Comparison of ENCODE assay signal across 27 cellular contexts in genomic region chr14:94597788-94598187, GRCh38. TPM values are rescaled to one million over a fixed set of nuclear protein-coding genes. Genes with fewer than 3 reads are reported as not detected.
DNase-seq lines count a peak whose midpoint lies in the region; TF ChIP-seq lines count a peak whose summit lies in the region.
"Had no signal": no experiment of that assay in that cellular context is flagged by ENCODE, and none has a peak within 500 bp of the region (broad histone marks: within the 10 kb centered on the region; RNA-seq: fewer than 3 reads in every experiment).

No MANE protein-coding gene starts in this region.

- TF ChIP-seq CTCF in MCF 10A (IDR thresholded peaks at IDR 0.05; ENCODE audit: unreplicated experiment) (no peak), hepatocyte (IDR thresholded peaks at IDR 0.05; ENCODE audit: poor library complexity) (no peak)

- peak overlapping the region; percentile 39 for H3K4me2 ChIP-seq in hepatocyte

- 89% methylated on average over 5 of the region's 5 CpGs for WGBS in hepatocyte (ENCODE audit: low lambda C conversion rate, missing lambda C conversion rate)

- no peak overlapping the region for H3K4me3 ChIP-seq in Jurkat, Clone E6-1 (ENCODE audit: low read length)
- H3K4me3 ChIP-seq in hepatocyte: no peak overlapping the region
- H3K4me3 ChIP-seq: SJCRH30 had no signal

- no peaks in the 10 kb centered on the region for H3K27me3 ChIP-seq in hepatocyte
- H3K27me3 ChIP-seq: BE2C, Peyer's patch, SJCRH30 had no signal

- no peaks in the 10 kb centered on the region for H3K9me3 ChIP-seq in hepatocyte (ENCODE audit: low read depth)
- H3K9me3 ChIP-seq: BE2C, Peyer's patch, SJCRH30 had no signal

- no peaks in the 10 kb centered on the region for H3K27me3 Mint-ChIP-seq in MCF 10A (ENCODE audit: insufficient read depth, unreplicated experiment)

- intact Hi-C loops in MCF 10A (cut with micrococcal nuclease): no loop called here
- intact Hi-C loops in posterior vena cava (cut with DNase I): no loop called here

- no peak overlapping the region for H3K4me3 Mint-ChIP-seq in MCF 10A (ENCODE audit: unreplicated experiment)
- H3K4me3 Mint-ChIP-seq: CD14-positive monocyte; CD8-positive, alpha-beta memory T cell had no signal

- BruUV-seq in MCF 10A (replicated peaks; lab: Mats Ljungman, UMichigan): no TSS peak

- no peaks in the 10 kb centered on the region for H3K9me2 ChIP-seq in hepatocyte (replicated peaks; ENCODE audit: insufficient read depth)

- POLR2A ChIA-PET in MCF 10A (lab: Yijun Ruan, JAX): interaction anchor here (1.7 to 5.7 kb wide), 3 partner anchors 14 to 33 kb away, joined by 4 to 140 read pairs (median 12); partner anchors contain the start of genes SERPINA3 and SERPINA5

- no peaks in the 10 kb centered on the region for H3K9me3 Mint-ChIP-seq in MCF 10A (ENCODE audit: unreplicated experiment)
- H3K9me3 Mint-ChIP-seq: CD8-positive, alpha-beta memory T cell had no signal

- H3K4me1 Mint-ChIP-seq in MCF 10A (ENCODE audit: insufficient read depth, unreplicated experiment): peaks cover 43% of the 10 kb centered on the region
- H3K4me1 Mint-ChIP-seq: CD8-positive, alpha-beta memory T cell had no signal

- H3K4me1 ChIP-seq in hepatocyte (ENCODE audit: insufficient read depth): peaks cover 58% of the 10 kb centered on the region
- H3K4me1 ChIP-seq: BE2C had no signal

- DNase-seq in Jurkat, Clone E6-1 (ENCODE audit: low read depth, low spot score): peak; percentile 0
- DNase-seq in MCF 10A (ENCODE audit: unreplicated experiment) (no peak), hepatocyte (ENCODE audit: low spot score) (no peak), posterior vena cava (ENCODE audit: low spot score) (peak; percentile 70), iPS-NIHi7 (ENCODE audit: extremely low spot score) (no peak), COLO668 (lab: John Stamatoyannopoulos, UW; ENCODE audit: unreplicated experiment) (no peak), NK-92 (lab: John Stamatoyannopoulos, UW; ENCODE audit: unreplicated experiment) (no peak)
- no peak for DNase-seq in activated CD4-positive, alpha-beta T cell treated with anti-CD3 and anti-CD28 coated beads, Interleukin-2, amount 50 U/mL, for 1 hour
- DNase-seq: BE2C; CD8-positive, alpha-beta memory T cell; DMS153; DND-41; H7; KG1; MM.1S; NCI-H1048; NCI-H1417 treated with DMSO at 0.1 percent for 48 hours; NCI-H1694 treated with DMSO at 0.1 percent for 48 hours; NCI-H2081; NCI-H2227 treated with DMSO at 0.1 percent for 48 hours; NCI-H526 treated with DMSO at 0.1 percent for 48 hours; Peyer's patch; SJCRH30 had no signal

- no peaks in the 10 kb centered on the region for H3K36me3 Mint-ChIP-seq in MCF 10A (ENCODE audit: insufficient read depth, unreplicated experiment)
- H3K36me3 Mint-ChIP-seq: CD14-positive monocyte; CD8-positive, alpha-beta memory T cell had no signal

- H4K20me1 ChIP-seq in hepatocyte (ENCODE audit: insufficient read depth, poor library complexity, severe bottlenecking): no peaks in the 10 kb centered on the region

- peak overlapping the region; percentile 90 for H3K27ac Mint-ChIP-seq in MCF 10A (ENCODE audit: low read depth, unreplicated experiment)
- H3K27ac Mint-ChIP-seq: CD14-positive monocyte; CD8-positive, alpha-beta memory T cell had no signal

- no peaks in the 10 kb centered on the region for H3K79me2 ChIP-seq in hepatocyte

- no peaks in the 10 kb centered on the region for H3K36me3 ChIP-seq in hepatocyte (replicated peaks; ENCODE audit: insufficient read depth, low read depth)
- H3K36me3 ChIP-seq: BE2C, Peyer's patch, SJCRH30 had no signal

- no peak overlapping the region for H2AFZ ChIP-seq in hepatocyte

- H3K27ac ChIP-seq in hepatocyte: peak overlapping the region; percentile 98
- H3K27ac ChIP-seq: SJCRH30 had no signal

- CTCF ChIA-PET in MCF 10A (lab: Yijun Ruan, JAX): interaction anchor here (0.6 to 3.6 kb wide), 8 partner anchors 13 to 273 kb away, joined by 3 to 15 read pairs (median 3); no protein-coding TSS in a partner anchor

RNA-seq across cellular contexts. Expression of gene SERPINA3, which starts 14.4 kb away (rescaled TPM):
- polyA plus RNA-seq in Jurkat, Clone E6-1 (2012; ENCODE audit: insufficient read depth, insufficient read length): not detected
- total RNA-seq in MCF 10A (2022) (44.5 and 54.5 TPM in 2 replicates), hepatocyte (402 and 457 TPM in 2 replicates), posterior vena cava (100 to 1,000 TPM; 279 to 301 TPM)
- 359 and 461 TPM in 2 replicates for polyA plus RNA-seq in hepatocyte
- total RNA-seq: CD8-positive, alpha-beta memory T cell; H7; HT1080; NCI-H460; SJCRH30 had no signal
- polyA plus RNA-seq: CD14-positive monocyte; CD8-positive, alpha-beta memory T cell had no signal

RNA-seq across cellular contexts. Expression of gene SERPINA5, which starts 16.6 kb away (rescaled TPM):
- polyA plus RNA-seq in Jurkat, Clone E6-1 (2012; ENCODE audit: insufficient read depth, insufficient read length): not detected
- total RNA-seq in MCF 10A (2022) (0.35 TPM in 1 of 2 replicates, not detected in the other), hepatocyte (88.8 and 109 TPM in 2 replicates), posterior vena cava (10 to 100 TPM in 1 of 2 donors, 1 to 10 TPM in 1; 5.2 to 13.6 TPM)
- 73.6 and 98.7 TPM in 2 replicates for polyA plus RNA-seq in hepatocyte
- total RNA-seq: CD8-positive, alpha-beta memory T cell; HT1080; Peyer's patch had no signal
- polyA plus RNA-seq: CD14-positive monocyte; CD8-positive, alpha-beta memory T cell had no signal

RNA-seq across cellular contexts. Expression of gene SERPINA4, which starts 36.5 kb away (rescaled TPM):
- not detected for polyA plus RNA-seq in Jurkat, Clone E6-1 (2012; ENCODE audit: insufficient read depth, insufficient read length)
- total RNA-seq in MCF 10A (2022) (not detected in 2 replicates), hepatocyte (22.7 and 27.8 TPM in 2 replicates), posterior vena cava (not detected)
- 26.9 and 35.2 TPM in 2 replicates for polyA plus RNA-seq in hepatocyte
- total RNA-seq: CD8-positive, alpha-beta memory T cell; H7; HT1080; NCI-H460; Peyer's patch; Right ventricle myocardium inferior; SJCRH30 had no signal
- polyA plus RNA-seq: CD14-positive monocyte; CD8-positive, alpha-beta memory T cell had no signal

Comparison
In these comparisons a context has a peak if more than half of its experiments do, and no peak if none do; other contexts are left out.
1. DNase-seq: peak in Jurkat, Clone E6-1 (single experiment) and posterior vena cava (single experiment); none in MCF 10A (single experiment), hepatocyte (single experiment), iPS-NIHi7 (single experiment), activated CD4-positive, alpha-beta T cell treated with anti-CD3 and anti-CD28 coated beads, Interleukin-2, amount 50 U/mL, for 1 hour (single experiment), COLO668 (single experiment) and NK-92 (single experiment).
2. RNA of gene SERPINA4, which starts 36.5 kb away (total RNA-seq): 22.7 to 27.8 TPM in hepatocyte; not detected in MCF 10A and not detected in posterior vena cava; every median in the first group is over 10 times any median in the second.